ENCODE assay signal across 26 cellular contexts in the genomic region with DNA sequence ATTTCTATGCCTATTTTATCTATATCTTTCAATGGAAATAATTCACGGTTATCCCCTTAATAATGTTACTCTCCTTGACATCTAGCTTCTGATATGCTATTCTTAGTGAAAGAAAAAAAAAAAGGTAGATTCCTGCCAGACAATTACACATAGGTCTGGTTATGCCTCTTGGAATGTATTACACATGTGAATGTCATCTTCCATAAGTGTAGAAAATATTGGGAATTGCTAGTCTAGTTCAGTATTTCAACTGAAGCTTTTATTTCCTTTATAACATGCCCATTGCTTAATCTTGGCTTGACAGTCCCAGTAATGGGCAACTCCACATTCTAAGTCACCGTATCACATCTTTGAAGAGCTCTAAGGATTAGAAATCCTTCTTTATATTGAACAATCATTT. TPM values are rescaled to one million over a fixed set of nuclear protein-coding genes. Genes with fewer than 3 reads are reported as not detected.
A peak's percentile ranks its signal among the peaks of the same experiment; 100 is the strongest.
DNase-seq lines count a peak whose midpoint lies in the region; ATAC-seq and TF ChIP-seq lines count a peak whose summit lies in the region.
"Had no signal": no experiment of that assay in that cellular context is flagged by ENCODE, and none has a peak within 500 bp of the region (broad histone marks: within the 10 kb centered on the region; RNA-seq: fewer than 3 reads in every experiment).

No MANE protein-coding gene starts in this region.

- H3K9me3 Mint-ChIP-seq in natural killer cell treated with Interleukin-12 subunit alpha and Interleukin-12 subunit beta and Interleukin-15 and Interleukin-18, amount 100 ng/mL, for 72 hours, result no peaks in the 10 kb centered on the region
- H3K9me3 Mint-ChIP-seq: CD4-positive, alpha-beta T cell; effector memory CD8-positive, alpha-beta T cell; natural killer cell had no signal

- H3K36me3 ChIP-seq in BJ (ENCODE audit: control insufficient read depth, insufficient read depth, low read length), result no peaks in the 10 kb centered on the region
- H3K36me3 ChIP-seq in PC-3 (ENCODE audit: low read depth, low read length), result no peaks in the 10 kb centered on the region
- H3K36me3 ChIP-seq: pancreas, sigmoid colon, SJSA1, WERI-Rb-1 had no signal

- H3K79me2 ChIP-seq in PC-3 (ENCODE audit: low read length), result no peaks in the 10 kb centered on the region

- intact Hi-C loops in PC-3 (cut with micrococcal nuclease), result no loop called here

- H3K4me1 ChIP-seq in PC-3 (ENCODE audit: insufficient read depth, low read length), result no peaks in the 10 kb centered on the region
- H3K4me1 ChIP-seq: pancreas, sigmoid colon, SJSA1 had no signal

- H2AFZ ChIP-seq in PC-3 (ENCODE audit: low read length), result no peak overlapping the region

- no peak for TF ChIP-seq CTCF in BJ (IDR thresholded peaks at IDR 0.05; ENCODE audit: insufficient read depth, low read depth, low read length)
- no peak for TF ChIP-seq CTCF in choroid plexus epithelial cell (conservative IDR thresholded peaks at IDR 0.05; ENCODE audit: low read depth, low read length)
- no peak for TF ChIP-seq CTCF in PC-3 (conservative IDR thresholded peaks at IDR 0.05; ENCODE audit: low read depth, low read length)

- H3K4me1 Mint-ChIP-seq in natural killer cell treated with Interleukin-12 subunit alpha and Interleukin-12 subunit beta and Interleukin-15 and Interleukin-18, amount 100 ng/mL, for 72 hours (ENCODE audit: low read depth in 2 of 2), result no peaks in the 10 kb centered on the region
- H3K4me1 Mint-ChIP-seq: natural killer cell, T-helper 17 cell had no signal

- H3K27ac ChIP-seq in PC-3 (ENCODE audit: low read length), result no peak overlapping the region
- H3K27ac ChIP-seq: pancreas, sigmoid colon, SJSA1, WERI-Rb-1 had no signal

- no peaks in the 10 kb centered on the region for H3K9me2 ChIP-seq in PC-3 (replicated peaks; ENCODE audit: low read length)

- ATAC-seq in PC-3 (no peak), HG03342 (IDR thresholded peaks at IDR 0.05; ENCODE audit: unreplicated experiment) (no peak)
- ATAC-seq in natural killer cell treated with Interleukin-12 subunit alpha and Interleukin-12 subunit beta and Interleukin-15 and Interleukin-18, amount 100 ng/mL, for 72 hours, result no peak
- ATAC-seq: effector memory CD8-positive, alpha-beta T cell; left cardiac atrium; natural killer cell; pancreas; T-helper 17 cell had no signal

- POLR2A ChIA-PET in BJ (lab: Charles Lee) (no interaction called here), PC-3 (lab: Charles Lee; ENCODE audit: unreplicated experiment) (no interaction called here)

- no TSS peak for BruUV-seq in PC-3 (replicated peaks; lab: Mats Ljungman, UMichigan)

- peaks cover 0 to 9% of the 10 kb centered on the region in 2 donors for H3K27me3 Mint-ChIP-seq in natural killer cell treated with Interleukin-12 subunit alpha and Interleukin-12 subunit beta and Interleukin-15 and Interleukin-18, amount 100 ng/mL, for 72 hours
- H3K27me3 Mint-ChIP-seq: CD4-positive, alpha-beta T cell; effector memory CD8-positive, alpha-beta T cell; T-helper 17 cell had no signal

- no peaks in the 10 kb centered on the region for H3K27me3 ChIP-seq in BJ (ENCODE audit: control insufficient read depth, insufficient read depth, low read length)
- H3K27me3 ChIP-seq in PC-3 (ENCODE audit: low read length), result no peaks in the 10 kb centered on the region
- H3K27me3 ChIP-seq: sigmoid colon, SJSA1 had no signal

- no peaks in the 10 kb centered on the region for H4K20me1 ChIP-seq in PC-3 (ENCODE audit: low read length)

- CTCF ChIA-PET in BJ (lab: Yijun Ruan, JAX) (no interaction called here), PC-3 (lab: Charles Lee) (no interaction called here)

- no peak overlapping the region for H3K9ac ChIP-seq in PC-3 (ENCODE audit: low read length)

- H3K27ac Mint-ChIP-seq in natural killer cell treated with Interleukin-12 subunit alpha and Interleukin-12 subunit beta and Interleukin-15 and Interleukin-18, amount 100 ng/mL, for 72 hours, result no peak overlapping the region
- H3K27ac Mint-ChIP-seq: CD4-positive, alpha-beta T cell; effector memory CD8-positive, alpha-beta T cell; natural killer cell; T-helper 17 cell had no signal

- no peak overlapping the region for H3K4me3 ChIP-seq in BJ (ENCODE audit: low read depth, low read length)
- H3K4me3 ChIP-seq in choroid plexus epithelial cell (ENCODE audit: low read depth, low read length), result no peak overlapping the region
- no peak overlapping the region for H3K4me3 ChIP-seq in PC-3 (ENCODE audit: low read length)
- H3K4me3 ChIP-seq: pancreas, sigmoid colon, SJSA1 had no signal

- H3K4me3 Mint-ChIP-seq in natural killer cell treated with Interleukin-12 subunit alpha and Interleukin-12 subunit beta and Interleukin-15 and Interleukin-18, amount 100 ng/mL, for 72 hours, result no peak overlapping the region
- H3K4me3 Mint-ChIP-seq: CD4-positive, alpha-beta T cell; effector memory CD8-positive, alpha-beta T cell; natural killer cell; T-helper 17 cell had no signal

- H3F3A ChIP-seq in PC-3 (ENCODE audit: low read length, unreplicated experiment), result no peaks in the 10 kb centered on the region

- DNase-seq in BJ (ENCODE audit: low read depth) (peak; percentile 28), LHCN-M2 (ENCODE audit: low read depth) (peak; percentile 8), choroid plexus epithelial cell (ENCODE audit: low read depth) (peak; percentile 5), kidney tubule cell (ENCODE audit: low spot score) (peak; percentile 79), PC-3 (no peak)
- DNase-seq in stimulated activated CD4-positive, alpha-beta T cell treated with anti-CD3 and anti-CD28 coated beads, Interleukin-1b, Interleukin-23, amount 100 ng/mL, for 48 hours, result no peak
- DNase-seq in natural killer cell treated with Interleukin-12 subunit alpha and Interleukin-12 subunit beta and Interleukin-15 and Interleukin-18, amount 100 ng/mL, for 72 hours (ENCODE audit: low spot score), result no peak
- DNase-seq: activated CD4-positive, alpha-beta T cell treated with anti-CD3 and anti-CD28 coated beads, Interleukin-2, amount 50 U/mL, for 4 hours; amygdala; CD4-positive, alpha-beta T cell; DMS153; effector memory CD8-positive, alpha-beta T cell; Karpas-422; left cardiac atrium; natural killer cell; NCI-H774; OCI-M1; pancreas; sigmoid colon; stimulated activated CD4-positive, alpha-beta T cell treated with anti-CD3 and anti-CD28 coated beads, Interleukin-2, amount 100 ng/mL, for 48 hours; T-helper 17 cell; WERI-Rb-1 had no signal

- no peak overlapping the region for H3K4me2 ChIP-seq in PC-3 (ENCODE audit: low read length)

- no peaks in the 10 kb centered on the region for H3K9me3 ChIP-seq in PC-3 (ENCODE audit: low read length)
- H3K9me3 ChIP-seq: pancreas, sigmoid colon, SJSA1 had no signal

- no peaks in the 10 kb centered on the region for H3K36me3 Mint-ChIP-seq in natural killer cell treated with Interleukin-12 subunit alpha and Interleukin-12 subunit beta and Interleukin-15 and Interleukin-18, amount 100 ng/mL, for 72 hours
- H3K36me3 Mint-ChIP-seq: natural killer cell had no signal

RNA-seq across cellular contexts. Expression of gene PPP1R2C, which starts 25.4 kb away (rescaled TPM):
- polyA plus RNA-seq in BJ (2011; rRNA removed), result not detected in 2 replicates
- polyA minus RNA-seq in BJ (2011; rRNA and poly(A)+ RNA removed), result not detected in 2 replicates
- total RNA-seq in LHCN-M2 (2014; rRNA removed) (not detected in 2 replicates), PC-3 (2014; rRNA removed) (not detected in 2 replicates)
- not detected for polyA plus RNA-seq in LHCN-M2 (2012)
- total RNA-seq in natural killer cell treated with Interleukin-12 subunit alpha and Interleukin-12 subunit beta and Interleukin-15 and Interleukin-18, amount 100 ng/mL, for 72 hours, result not detected
- total RNA-seq: CD4-positive, alpha-beta T cell; cerebellum; left cardiac atrium; pancreas; sigmoid colon; SJSA1; T-helper 17 cell; ureter had no signal
- polyA plus RNA-seq: pancreas, sigmoid colon had no signal

Comparison
In these comparisons a context has a peak if more than half of its experiments do, and no peak if none do; other contexts are left out.
1. DNase-seq: peak in BJ (single experiment), LHCN-M2 (single experiment), choroid plexus epithelial cell (single experiment) and kidney tubule cell (single experiment); none in PC-3 (single experiment), stimulated activated CD4-positive, alpha-beta T cell treated with anti-CD3 and anti-CD28 coated beads, Interleukin-1b, Interleukin-23, amount 100 ng/mL, for 48 hours (single experiment) and natural killer cell treated with Interleukin-12 subunit alpha and Interleukin-12 subunit beta and Interleukin-15 and Interleukin-18, amount 100 ng/mL, for 72 hours (single experiment).